1 cellular context compared by ENCODE assay signal in the genomic region with DNA sequence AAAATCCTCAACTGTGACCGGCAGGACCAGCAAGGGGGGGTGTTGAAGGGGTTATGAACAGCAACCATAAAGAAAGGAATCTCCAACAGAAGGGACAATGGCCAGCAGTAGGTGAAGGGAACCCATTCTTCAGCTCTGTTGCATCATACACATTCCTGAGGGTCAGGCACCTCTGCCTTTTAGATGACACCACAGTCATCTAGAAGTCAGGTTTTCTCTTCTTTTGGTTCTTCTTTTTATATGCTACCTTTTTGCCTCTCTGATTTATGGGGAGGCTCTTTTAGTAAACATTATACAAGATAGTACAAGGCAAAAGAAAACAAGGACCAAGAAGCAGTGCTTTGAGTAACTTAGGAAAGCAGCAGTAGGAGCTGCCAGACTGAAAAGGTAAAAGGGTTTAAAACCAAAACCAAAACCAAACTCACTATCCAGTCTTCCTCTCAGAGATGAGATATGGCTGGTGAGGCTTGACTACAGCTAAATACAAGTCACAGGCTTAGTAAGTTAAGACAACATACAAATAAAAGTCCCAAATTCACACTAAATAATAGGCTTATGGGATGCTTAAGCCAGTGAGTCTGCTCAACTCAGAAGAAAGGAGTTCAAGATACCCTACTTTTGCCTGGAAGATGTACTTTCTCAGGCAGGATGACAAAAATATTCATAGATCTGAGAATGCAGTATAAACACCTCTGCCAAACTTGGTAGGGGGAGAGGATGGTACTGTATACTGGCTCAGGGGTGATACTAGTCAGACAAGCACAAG.
TF ChIP-seq lines count a peak whose summit lies in the region.

No MANE protein-coding gene starts in this region.

TF ChIP-seq in K562, 482 proteins besides CTCF, POLR2A, EP300 and RAD21 (continues in another document):
- TF ChIP-seq HDGF (IDR thresholded peaks at IDR 0.05) (no peak), SAFB2 (IDR thresholded peaks at IDR 0.05; ENCODE audit: borderline replicate concordance, low read depth, low read length, severe bottlenecking) (no peak), ATF7 (IDR thresholded peaks at IDR 0.05) (peak; percentile 55; the same call in 1 of the 2 replicates), DMBX1 (CRISPR knock-in tag; IDR thresholded peaks at IDR 0.05; ENCODE audit: borderline replicate concordance) (0 out of 2 replicates have a peak, but pooled peaks have one; percentile 6), BACH1 (tag; IDR thresholded peaks at IDR 0.05) (peak; percentile 32; the same call in 1 of the 2 replicates), SOX6 (IDR thresholded peaks at IDR 0.05) (peak; percentile 62; the same call in 1 of the 2 replicates), NR4A1 (CRISPR knock-in tag; IDR thresholded peaks at IDR 0.05) (no peak), NR4A1 (tag; IDR thresholded peaks at IDR 0.05) (0 out of 2 replicates have a peak, but pooled peaks have one; percentile 30), TEAD2 (tag; IDR thresholded peaks at IDR 0.05) (peak; percentile 65; the same call in 1 of the 2 replicates), ZNF589 (CRISPR knock-in tag; IDR thresholded peaks at IDR 0.05; ENCODE audit: low read depth) (peak; percentile 61), LEF1 (IDR thresholded peaks at IDR 0.05) (peak; percentile 39; the same call in 1 of the 2 replicates), NR2C1 (IDR thresholded peaks at IDR 0.05) (no peak), NR2C1 (tag; IDR thresholded peaks at IDR 0.05) (peak; percentile 48), ZSCAN29 (IDR thresholded peaks at IDR 0.05) (no peak), CEBPB (tag; IDR thresholded peaks at IDR 0.05) (peak; percentile 80), PTBP1 (IDR thresholded peaks at IDR 0.05; ENCODE audit: low read depth, low read length) (no peak), NR2F6 (CRISPR knock-in tag; IDR thresholded peaks at IDR 0.05) (no peak), JUND (IDR thresholded peaks at IDR 0.05; ENCODE audit: borderline replicate concordance, low read depth, low read length) (peak; percentile 34; the same call in 1 of the 2 replicates), JUND (tag; IDR thresholded peaks at IDR 0.05; ENCODE audit: borderline replicate concordance, low read depth, low read length) (no peak), SMARCE1 (IDR thresholded peaks at IDR 0.05) (0 out of 2 replicates have a peak, but pooled peaks have one; percentile 23), PHB2 (IDR thresholded peaks at IDR 0.05; ENCODE audit: low read depth) (no peak), ZNF75A (CRISPR knock-in tag; IDR thresholded peaks at IDR 0.05) (no peak), ZNF766 (CRISPR knock-in tag; conservative IDR thresholded peaks at IDR 0.05) (peak; percentile 51; the same call in 1 of the 2 replicates)
- TF ChIP-seq, protein P1, sequence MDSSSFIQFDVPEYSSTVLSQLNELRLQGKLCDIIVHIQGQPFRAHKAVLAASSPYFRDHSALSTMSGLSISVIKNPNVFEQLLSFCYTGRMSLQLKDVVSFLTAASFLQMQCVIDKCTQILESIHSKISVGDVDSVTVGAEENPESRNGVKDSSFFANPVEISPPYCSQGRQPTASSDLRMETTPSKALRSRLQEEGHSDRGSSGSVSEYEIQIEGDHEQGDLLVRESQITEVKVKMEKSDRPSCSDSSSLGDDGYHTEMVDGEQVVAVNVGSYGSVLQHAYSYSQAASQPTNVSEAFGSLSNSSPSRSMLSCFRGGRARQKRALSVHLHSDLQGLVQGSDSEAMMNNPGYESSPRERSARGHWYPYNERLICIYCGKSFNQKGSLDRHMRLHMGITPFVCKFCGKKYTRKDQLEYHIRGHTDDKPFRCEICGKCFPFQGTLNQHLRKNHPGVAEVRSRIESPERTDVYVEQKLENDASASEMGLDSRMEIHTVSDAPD (CRISPR knock-in tag; IDR thresholded peaks at IDR 0.05): 0 out of 2 replicates have a peak, but pooled peaks have one; percentile 57
- TF ChIP-seq, protein P2, sequence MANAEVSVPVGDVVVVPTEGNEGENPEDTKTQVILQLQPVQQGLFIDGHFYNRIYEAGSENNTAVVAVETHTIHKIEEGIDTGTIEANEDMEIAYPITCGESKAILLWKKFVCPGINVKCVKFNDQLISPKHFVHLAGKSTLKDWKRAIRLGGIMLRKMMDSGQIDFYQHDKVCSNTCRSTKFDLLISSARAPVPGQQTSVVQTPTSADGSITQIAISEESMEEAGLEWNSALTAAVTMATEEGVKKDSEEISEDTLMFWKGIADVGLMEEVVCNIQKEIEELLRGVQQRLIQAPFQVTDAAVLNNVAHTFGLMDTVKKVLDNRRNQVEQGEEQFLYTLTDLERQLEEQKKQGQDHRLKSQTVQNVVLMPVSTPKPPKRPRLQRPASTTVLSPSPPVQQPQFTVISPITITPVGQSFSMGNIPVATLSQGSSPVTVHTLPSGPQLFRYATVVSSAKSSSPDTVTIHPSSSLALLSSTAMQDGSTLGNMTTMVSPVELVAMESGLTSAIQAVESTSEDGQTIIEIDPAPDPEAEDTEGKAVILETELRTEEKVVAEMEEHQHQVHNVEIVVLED (CRISPR knock-in tag; IDR thresholded peaks at IDR 0.05): no peak
- TF ChIP-seq, protein P3, sequence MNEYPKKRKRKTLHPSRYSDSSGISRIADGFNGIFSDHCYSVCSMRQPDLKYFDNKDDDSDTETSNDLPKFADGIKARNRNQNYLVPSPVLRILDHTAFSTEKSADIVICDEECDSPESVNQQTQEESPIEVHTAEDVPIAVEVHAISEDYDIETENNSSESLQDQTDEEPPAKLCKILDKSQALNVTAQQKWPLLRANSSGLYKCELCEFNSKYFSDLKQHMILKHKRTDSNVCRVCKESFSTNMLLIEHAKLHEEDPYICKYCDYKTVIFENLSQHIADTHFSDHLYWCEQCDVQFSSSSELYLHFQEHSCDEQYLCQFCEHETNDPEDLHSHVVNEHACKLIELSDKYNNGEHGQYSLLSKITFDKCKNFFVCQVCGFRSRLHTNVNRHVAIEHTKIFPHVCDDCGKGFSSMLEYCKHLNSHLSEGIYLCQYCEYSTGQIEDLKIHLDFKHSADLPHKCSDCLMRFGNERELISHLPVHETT (CRISPR knock-in tag; conservative IDR thresholded peaks at IDR 0.05 in 1 of 2, IDR thresholded peaks at IDR 0.05 in 1 of 2): 0 out of 4 replicates have a peak, but pooled peaks of 1 of the 2 experiments have one; percentile 37
- TF ChIP-seq, protein P4, sequence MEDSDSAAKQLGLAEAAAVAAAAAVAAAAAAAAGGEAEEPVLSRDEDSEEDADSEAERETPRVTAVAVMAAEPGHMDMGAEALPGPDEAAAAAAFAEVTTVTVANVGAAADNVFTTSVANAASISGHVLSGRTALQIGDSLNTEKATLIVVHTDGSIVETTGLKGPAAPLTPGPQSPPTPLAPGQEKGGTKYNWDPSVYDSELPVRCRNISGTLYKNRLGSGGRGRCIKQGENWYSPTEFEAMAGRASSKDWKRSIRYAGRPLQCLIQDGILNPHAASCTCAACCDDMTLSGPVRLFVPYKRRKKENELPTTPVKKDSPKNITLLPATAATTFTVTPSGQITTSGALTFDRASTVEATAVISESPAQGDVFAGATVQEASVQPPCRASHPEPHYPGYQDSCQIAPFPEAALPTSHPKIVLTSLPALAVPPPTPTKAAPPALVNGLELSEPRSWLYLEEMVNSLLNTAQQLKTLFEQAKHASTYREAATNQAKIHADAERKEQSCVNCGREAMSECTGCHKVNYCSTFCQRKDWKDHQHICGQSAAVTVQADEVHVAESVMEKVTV (CRISPR knock-in tag; IDR thresholded peaks at IDR 0.05): no peak
- TF ChIP-seq, protein P5, sequence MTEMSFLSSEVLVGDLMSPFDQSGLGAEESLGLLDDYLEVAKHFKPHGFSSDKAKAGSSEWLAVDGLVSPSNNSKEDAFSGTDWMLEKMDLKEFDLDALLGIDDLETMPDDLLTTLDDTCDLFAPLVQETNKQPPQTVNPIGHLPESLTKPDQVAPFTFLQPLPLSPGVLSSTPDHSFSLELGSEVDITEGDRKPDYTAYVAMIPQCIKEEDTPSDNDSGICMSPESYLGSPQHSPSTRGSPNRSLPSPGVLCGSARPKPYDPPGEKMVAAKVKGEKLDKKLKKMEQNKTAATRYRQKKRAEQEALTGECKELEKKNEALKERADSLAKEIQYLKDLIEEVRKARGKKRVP (CRISPR knock-in tag; IDR thresholded peaks at IDR 0.05): peak; percentile 59
- TF ChIP-seq, protein P6, sequence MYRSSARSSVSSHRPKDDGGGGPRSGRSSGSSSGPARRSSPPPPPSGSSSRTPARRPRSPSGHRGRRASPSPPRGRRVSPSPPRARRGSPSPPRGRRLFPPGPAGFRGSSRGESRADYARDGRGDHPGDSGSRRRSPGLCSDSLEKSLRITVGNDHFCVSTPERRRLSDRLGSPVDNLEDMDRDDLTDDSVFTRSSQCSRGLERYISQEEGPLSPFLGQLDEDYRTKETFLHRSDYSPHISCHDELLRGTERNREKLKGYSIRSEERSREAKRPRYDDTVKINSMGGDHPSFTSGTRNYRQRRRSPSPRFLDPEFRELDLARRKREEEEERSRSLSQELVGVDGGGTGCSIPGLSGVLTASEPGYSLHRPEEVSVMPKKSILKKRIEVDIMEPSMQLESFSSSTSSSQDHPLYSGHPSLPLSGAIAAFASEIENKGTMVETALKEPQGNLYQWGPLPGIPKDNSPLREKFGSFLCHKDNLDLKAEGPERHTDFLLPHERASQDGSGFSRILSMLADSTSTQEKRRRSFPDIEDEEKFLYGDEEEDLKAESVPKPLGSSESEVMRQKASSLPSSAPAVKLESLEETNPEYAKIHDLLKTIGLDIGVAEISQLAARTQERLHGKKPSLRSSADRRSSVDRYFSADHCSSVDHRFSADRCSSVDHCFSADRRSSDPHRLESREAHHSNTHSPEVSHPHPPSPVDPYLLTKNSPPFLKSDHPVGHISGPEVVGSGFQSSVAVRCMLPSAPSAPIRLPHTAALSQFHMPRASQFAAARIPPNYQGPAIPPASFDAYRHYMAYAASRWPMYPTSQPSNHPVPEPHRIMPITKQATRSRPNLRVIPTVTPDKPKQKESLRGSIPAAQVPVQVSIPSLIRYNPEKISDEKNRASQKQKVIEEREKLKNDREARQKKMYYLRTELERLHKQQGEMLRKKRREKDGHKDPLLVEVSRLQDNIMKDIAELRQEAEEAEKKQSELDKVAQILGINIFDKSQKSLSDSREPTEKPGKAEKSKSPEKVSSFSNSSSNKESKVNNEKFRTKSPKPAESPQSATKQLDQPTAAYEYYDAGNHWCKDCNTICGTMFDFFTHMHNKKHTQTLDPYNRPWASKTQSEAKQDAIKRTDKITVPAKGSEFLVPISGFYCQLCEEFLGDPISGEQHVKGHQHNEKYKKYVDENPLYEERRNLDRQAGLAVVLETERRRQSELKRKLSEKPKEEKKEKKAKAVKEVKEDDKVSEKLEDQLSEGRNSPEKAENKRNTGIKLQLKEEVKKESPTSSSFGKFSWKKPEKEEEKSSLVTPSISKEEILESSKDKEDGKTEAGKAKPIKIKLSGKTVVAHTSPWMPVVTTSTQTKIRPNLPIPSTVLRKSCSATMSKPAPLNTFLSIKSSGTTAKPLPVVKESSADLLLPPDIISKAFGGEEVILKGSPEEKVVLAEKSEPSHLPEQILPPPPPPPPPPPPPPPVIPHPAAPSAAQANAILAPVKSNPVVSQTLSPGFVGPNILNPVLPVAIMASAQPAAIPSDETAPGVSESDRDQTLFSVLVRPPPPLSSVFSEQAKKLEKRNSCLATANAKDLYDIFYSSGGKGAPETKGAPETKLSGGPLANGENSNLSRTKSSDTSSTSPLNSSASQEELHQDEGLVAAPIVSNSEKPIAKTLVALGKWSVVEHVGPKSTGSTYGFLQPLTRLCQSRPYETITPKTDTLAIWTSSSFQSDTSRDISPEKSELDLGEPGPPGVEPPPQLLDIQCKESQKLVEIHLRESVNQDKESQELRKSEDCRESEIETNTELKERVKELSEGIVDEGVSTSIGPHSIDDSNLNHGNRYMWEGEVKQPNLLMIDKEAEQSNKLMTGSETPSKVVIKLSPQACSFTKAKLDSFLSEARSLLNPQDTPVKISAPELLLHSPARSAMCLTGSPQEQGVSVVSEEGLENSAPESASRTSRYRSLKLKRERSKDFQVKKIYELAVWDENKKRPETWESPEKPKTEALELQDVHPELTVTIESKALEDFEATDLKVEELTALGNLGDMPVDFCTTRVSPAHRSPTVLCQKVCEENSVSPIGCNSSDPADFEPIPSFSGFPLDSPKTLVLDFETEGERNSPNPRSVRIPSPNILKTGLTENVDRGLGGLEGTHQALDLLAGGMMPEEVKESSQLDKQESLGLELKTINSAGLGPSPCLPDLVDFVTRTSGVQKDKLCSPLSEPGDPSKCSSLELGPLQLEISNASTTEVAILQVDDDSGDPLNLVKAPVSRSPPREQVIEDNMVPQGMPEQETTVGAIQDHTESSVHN (IDR thresholded peaks at IDR 0.05; ENCODE audit: borderline replicate concordance in 1 of 2, low read depth in 1 of 2): peak in 1 of 2 experiments; percentile 45; a peak in 1 of 4 replicates
- TF ChIP-seq, protein P7, sequence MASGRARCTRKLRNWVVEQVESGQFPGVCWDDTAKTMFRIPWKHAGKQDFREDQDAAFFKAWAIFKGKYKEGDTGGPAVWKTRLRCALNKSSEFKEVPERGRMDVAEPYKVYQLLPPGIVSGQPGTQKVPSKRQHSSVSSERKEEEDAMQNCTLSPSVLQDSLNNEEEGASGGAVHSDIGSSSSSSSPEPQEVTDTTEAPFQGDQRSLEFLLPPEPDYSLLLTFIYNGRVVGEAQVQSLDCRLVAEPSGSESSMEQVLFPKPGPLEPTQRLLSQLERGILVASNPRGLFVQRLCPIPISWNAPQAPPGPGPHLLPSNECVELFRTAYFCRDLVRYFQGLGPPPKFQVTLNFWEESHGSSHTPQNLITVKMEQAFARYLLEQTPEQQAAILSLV (tag; IDR thresholded peaks at IDR 0.05): 0 out of 2 replicates have a peak, but pooled peaks have one; percentile 27
- TF ChIP-seq, protein P8, sequence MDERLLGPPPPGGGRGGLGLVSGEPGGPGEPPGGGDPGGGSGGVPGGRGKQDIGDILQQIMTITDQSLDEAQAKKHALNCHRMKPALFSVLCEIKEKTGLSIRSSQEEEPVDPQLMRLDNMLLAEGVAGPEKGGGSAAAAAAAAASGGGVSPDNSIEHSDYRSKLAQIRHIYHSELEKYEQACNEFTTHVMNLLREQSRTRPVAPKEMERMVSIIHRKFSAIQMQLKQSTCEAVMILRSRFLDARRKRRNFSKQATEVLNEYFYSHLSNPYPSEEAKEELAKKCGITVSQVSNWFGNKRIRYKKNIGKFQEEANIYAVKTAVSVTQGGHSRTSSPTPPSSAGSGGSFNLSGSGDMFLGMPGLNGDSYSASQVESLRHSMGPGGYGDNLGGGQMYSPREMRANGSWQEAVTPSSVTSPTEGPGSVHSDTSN (CRISPR knock-in tag; IDR thresholded peaks at IDR 0.05; ENCODE audit: low read depth): no peak
- TF ChIP-seq, protein P8 (tag; conservative IDR thresholded peaks at IDR 0.05; ENCODE audit: low read depth): peak; percentile 28; the same call in 1 of the 2 replicates
